19 cellular contexts compared by ENCODE assay signal in genomic region chr13:106499113-106499512, GRCh38. TPM values are rescaled to one million over a fixed set of nuclear protein-coding genes. Genes with fewer than 3 reads are reported as not detected.
DNase-seq lines count a peak whose midpoint lies in the region; ATAC-seq, FAIRE-seq and TF ChIP-seq lines count a peak whose summit lies in the region.
"Had no signal": no experiment of that assay in that cellular context is flagged by ENCODE, and none has a peak within 500 bp of the region (broad histone marks: within the 10 kb centered on the region; RNA-seq: fewer than 3 reads in every experiment).

No MANE protein-coding gene starts in this region.

- H3K4me3 Mint-ChIP-seq in astrocyte (ENCODE audit: unreplicated experiment): peak overlapping the region; percentile 23
- H3K4me3 Mint-ChIP-seq: activated CD4-positive, alpha-beta T cell treated with anti-CD3 and anti-CD28 coated beads for 36 hours; activated naive CD8-positive, alpha-beta T cell treated with anti-CD3 and anti-CD28 coated beads for 36 hours; dendritic cell treated with granulocyte-macrophage colony-stimulating factor and Interleukin-4, amounts not matched to agents 40 ng/mL and 50 ng/mL, for 4 days; stimulated activated memory B cell treated with anti-CD40 and anti-IgM and Interleukin-4, amounts not matched to agents 10 μg/mL and 1 μg/mL and 100 μg/mL, for 72 hours had no signal

- no peaks in the 10 kb centered on the region for H3K27me3 Mint-ChIP-seq in astrocyte (ENCODE audit: low read depth, unreplicated experiment)

- intact Hi-C loops in testis (cut with DNase I; ENCODE audit: low total_unique reads): no loop called here

- TF ChIP-seq CTCF in astrocyte (IDR thresholded peaks at IDR 0.05; ENCODE audit: insufficient read depth, low read depth, low read length) (no peak), testis (IDR thresholded peaks at IDR 0.05) (no peak)

- H4K20me1 ChIP-seq in astrocyte (ENCODE audit: insufficient read depth, low read length): peaks cover 34% of the 10 kb centered on the region

- no peaks in the 10 kb centered on the region for H3K27me3 ChIP-seq in HUES6 (ENCODE audit: control insufficient read depth, insufficient read depth, low read length)
- H3K27me3 ChIP-seq in astrocyte (ENCODE audit: insufficient read depth, low read length): no peaks in the 10 kb centered on the region
- H3K27me3 ChIP-seq in iPS-20b (ENCODE audit: insufficient read depth, low read length): no peaks in the 10 kb centered on the region
- H3K27me3 ChIP-seq in testis: no peaks in the 10 kb centered on the region
- H3K27me3 ChIP-seq: Peyer's patch, right lobe of liver, tibial nerve had no signal

- H3K4me1 ChIP-seq in HUES6 (ENCODE audit: control insufficient read depth, insufficient read depth, low read length) (peaks cover 38% of the 10 kb centered on the region), astrocyte (ENCODE audit: insufficient read depth, low read length) (peaks cover 26% of the 10 kb centered on the region), iPS-20b (ENCODE audit: insufficient read depth, low read length) (peaks cover 31% of the 10 kb centered on the region), testis (peaks cover 28% of the 10 kb centered on the region)
- H3K4me1 ChIP-seq: right lobe of liver had no signal

- 74 to 81% methylated on average over 2 of the region's 2 CpGs for WGBS in testis, 2 donors

- TF ChIP-seq POLR2A in testis (IDR thresholded peaks at IDR 0.05): no peak

- peak overlapping the region; percentile 38 for H3K27ac Mint-ChIP-seq in astrocyte (ENCODE audit: unreplicated experiment)
- H3K27ac Mint-ChIP-seq: activated CD4-positive, alpha-beta T cell treated with anti-CD3 and anti-CD28 coated beads for 36 hours; activated naive CD8-positive, alpha-beta T cell treated with anti-CD3 and anti-CD28 coated beads for 36 hours; dendritic cell treated with granulocyte-macrophage colony-stimulating factor and Interleukin-4, amounts not matched to agents 40 ng/mL and 50 ng/mL, for 4 days; stimulated activated memory B cell treated with anti-CD40 and anti-IgM and Interleukin-4, amounts not matched to agents 10 μg/mL and 1 μg/mL and 100 μg/mL, for 72 hours had no signal

- peaks cover 96% of the 10 kb centered on the region for H3K79me2 ChIP-seq in astrocyte (ENCODE audit: insufficient read depth, low read length)

- ATAC-seq in GM19452 (IDR thresholded peaks at IDR 0.05; ENCODE audit: unreplicated experiment): no peak
- ATAC-seq: HCT116; right lobe of liver; stimulated activated memory B cell treated with anti-CD40 and anti-IgM and Interleukin-4, amounts not matched to agents 10 μg/mL and 1 μg/mL and 100 μg/mL, for 72 hours had no signal

- H3K36me3 Mint-ChIP-seq in astrocyte (ENCODE audit: low read depth, unreplicated experiment): peaks cover 18% of the 10 kb centered on the region
- H3K36me3 Mint-ChIP-seq: activated naive CD8-positive, alpha-beta T cell treated with anti-CD3 and anti-CD28 coated beads for 36 hours; stimulated activated memory B cell treated with anti-CD40 and anti-IgM and Interleukin-4, amounts not matched to agents 10 μg/mL and 1 μg/mL and 100 μg/mL, for 72 hours had no signal

- H3K4me1 Mint-ChIP-seq in astrocyte (ENCODE audit: low read depth, unreplicated experiment): peaks cover 60% of the 10 kb centered on the region

- peak overlapping the region; percentile 69 for H3K27ac ChIP-seq in HUES6 (ENCODE audit: low read depth, low read length)
- peak overlapping the region; percentile 34 for H3K27ac ChIP-seq in astrocyte (ENCODE audit: low read depth, low read length)
- H3K27ac ChIP-seq in iPS-20b (ENCODE audit: low read length): no peak overlapping the region
- peak overlapping the region; percentile 17 to 29 for H3K27ac ChIP-seq in testis
- H3K27ac ChIP-seq: right lobe of liver had no signal

- no peak overlapping the region for H2AFZ ChIP-seq in astrocyte (ENCODE audit: low read depth, low read length)

- no peak for FAIRE-seq in astrocyte (lab: Jason Lieb, UNC)

- peak overlapping the region; percentile 33 for H3K4me2 ChIP-seq in astrocyte (ENCODE audit: low read length)

- DNase-seq in astrocyte (ENCODE audit: low read depth): peak; percentile 57
- DNase-seq in testis: no peak
- no peak for DNase-seq in middle frontal gyrus (ENCODE audit: extremely low spot score, low spot score)
- no peak for DNase-seq in activated effector memory CD4-positive, alpha-beta T cell treated with anti-CD3 and anti-CD28 coated beads, Interleukin-2, amount 50 U/mL, for 16 hours
- DNase-seq: activated naive CD8-positive, alpha-beta T cell treated with anti-CD3 and anti-CD28 coated beads for 36 hours; Calu3; NCI-H187; occipital lobe; Peyer's patch; right lobe of liver; T1000 had no signal

- H3K36me3 ChIP-seq in HUES6 (ENCODE audit: control insufficient read depth, insufficient read depth, low read length): peaks cover 21% of the 10 kb centered on the region
- H3K36me3 ChIP-seq in astrocyte (ENCODE audit: insufficient read depth, low read length): peaks cover 17% of the 10 kb centered on the region
- peaks cover 11% of the 10 kb centered on the region for H3K36me3 ChIP-seq in iPS-20b (ENCODE audit: insufficient read depth, low read depth, low read length)
- H3K36me3 ChIP-seq in testis (ENCODE audit: low read depth, missing control alignments): no peaks in the 10 kb centered on the region
- H3K36me3 ChIP-seq: right lobe of liver, tibial nerve had no signal

- H3K9me3 ChIP-seq in HUES6 (ENCODE audit: control insufficient read depth, insufficient read depth, low read depth, low read length) (no peaks in the 10 kb centered on the region), astrocyte (ENCODE audit: insufficient read depth, low read depth, low read length) (no peaks in the 10 kb centered on the region), iPS-20b (ENCODE audit: insufficient read depth, low read depth, low read length) (no peaks in the 10 kb centered on the region), testis (no peaks in the 10 kb centered on the region)
- H3K9me3 ChIP-seq: Peyer's patch, right lobe of liver, tibial nerve had no signal

- H3K4me3 ChIP-seq in HUES6 (ENCODE audit: low read depth, low read length): no peak overlapping the region
- no peak overlapping the region for H3K4me3 ChIP-seq in astrocyte (ENCODE audit: insufficient read depth, low read depth, low read length)
- H3K4me3 ChIP-seq in iPS-20b (ENCODE audit: low read length): no peak overlapping the region
- H3K4me3 ChIP-seq in testis: no peak overlapping the region
- H3K4me3 ChIP-seq: Peyer's patch, right lobe of liver, tibial nerve had no signal

- H3K9me3 Mint-ChIP-seq in astrocyte (ENCODE audit: unreplicated experiment): no peaks in the 10 kb centered on the region
- H3K9me3 Mint-ChIP-seq: activated naive CD8-positive, alpha-beta T cell treated with anti-CD3 and anti-CD28 coated beads for 36 hours; dendritic cell treated with granulocyte-macrophage colony-stimulating factor and Interleukin-4, amounts not matched to agents 40 ng/mL and 50 ng/mL, for 4 days; stimulated activated memory B cell treated with anti-CD40 and anti-IgM and Interleukin-4, amounts not matched to agents 10 μg/mL and 1 μg/mL and 100 μg/mL, for 72 hours had no signal

- no peak overlapping the region for H3K9ac ChIP-seq in HUES6 (ENCODE audit: low read length)
- H3K9ac ChIP-seq in astrocyte (ENCODE audit: low read length): no peak overlapping the region
- peak overlapping the region; percentile 59; the same call in 1 of the 2 replicates for H3K9ac ChIP-seq in iPS-20b (ENCODE audit: low read depth, low read length)

RNA-seq across cellular contexts. Expression of gene EFNB2, which starts 36.3 kb away (rescaled TPM):
- total RNA-seq in astrocyte (93.2 and 93.4 TPM in 2 replicates), testis (10 to 100 TPM; 24.7 to 37.7 TPM)
- 17.4 TPM for polyA plus RNA-seq in testis (ENCODE audit: insufficient read depth, low read depth, low replicate concordance)
